ENCODE assay signal across 8 cellular contexts in the genomic region with DNA sequence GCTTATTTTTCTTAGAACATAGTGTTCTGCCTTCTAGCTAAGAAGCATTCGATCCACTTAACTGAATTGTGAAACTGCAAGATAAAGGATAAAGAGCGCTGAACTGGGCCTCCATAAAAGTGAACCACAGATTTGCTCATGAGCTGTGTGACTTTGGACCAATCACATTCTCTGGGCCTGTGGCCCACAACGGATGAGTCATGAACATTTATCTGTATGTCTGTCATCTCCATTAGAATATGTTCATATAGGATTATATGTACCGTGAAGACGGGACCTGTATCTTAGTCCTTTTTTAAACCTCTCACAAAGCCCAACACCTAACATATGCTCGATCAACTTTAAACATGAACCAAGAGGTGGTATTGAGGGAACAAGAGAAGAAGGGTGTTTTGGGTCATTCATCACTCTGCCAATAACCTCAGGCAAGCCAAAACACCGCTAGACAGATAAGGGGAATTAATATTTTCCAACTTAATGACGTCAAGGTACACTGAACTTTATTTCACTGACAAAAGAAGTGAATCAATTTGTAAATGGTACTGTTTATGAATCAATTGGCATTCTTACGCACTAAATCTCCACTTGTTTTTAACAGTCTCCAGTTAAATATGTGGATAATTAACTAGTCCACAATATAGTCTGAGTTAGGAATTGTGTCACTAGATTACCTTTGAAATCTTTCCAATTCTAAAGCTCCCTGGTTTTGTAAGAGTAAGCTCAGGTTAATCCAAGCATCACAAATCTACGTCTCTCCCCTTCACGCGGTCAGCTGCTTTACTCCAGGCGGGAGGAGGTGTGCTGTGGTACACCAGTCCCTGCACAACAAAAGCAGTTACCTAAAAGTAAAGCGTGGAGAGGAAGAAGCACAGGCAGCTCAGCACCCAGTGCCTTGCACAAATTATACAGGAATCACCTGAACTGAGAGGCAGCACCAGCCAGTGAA. TPM values are rescaled to one million over a fixed set of nuclear protein-coding genes. Genes with fewer than 3 reads are reported as not detected.
A peak's percentile ranks its signal among the peaks of the same experiment; 100 is the strongest.
DNase-seq lines count a peak whose midpoint lies in the region; ATAC-seq and TF ChIP-seq lines count a peak whose summit lies in the region.

No MANE protein-coding gene starts in this region.

- no peaks in the 10 kb centered on the region for H3K36me3 ChIP-seq in vagina

- no peak for ATAC-seq in natural killer cell
- no peak for ATAC-seq in GM18517 (IDR thresholded peaks at IDR 0.05; ENCODE audit: unreplicated experiment)

- peaks cover 17% of the 10 kb centered on the region for H3K36me3 Mint-ChIP-seq in activated CD4-positive, alpha-beta memory T cell treated with anti-CD3 and anti-CD28 coated beads for 36 hours
- H3K36me3 Mint-ChIP-seq in natural killer cell, result no peaks in the 10 kb centered on the region

- peaks cover 53% of the 10 kb centered on the region for H3K4me1 Mint-ChIP-seq in activated CD4-positive, alpha-beta memory T cell treated with anti-CD3 and anti-CD28 coated beads for 36 hours (ENCODE audit: low read depth)
- H3K4me1 Mint-ChIP-seq in natural killer cell, result peaks cover 51 to 58% of the 10 kb centered on the region in 2 donors

- TF ChIP-seq POLR2A in erythroblast (IDR thresholded peaks at IDR 0.05; ENCODE audit: low read length), result peak; percentile 90
- TF ChIP-seq POLR2A in vagina (IDR thresholded peaks at IDR 0.05), result no peak

- peak overlapping the region; percentile 86 for H3K27ac Mint-ChIP-seq in activated CD4-positive, alpha-beta memory T cell treated with anti-CD3 and anti-CD28 coated beads for 36 hours
- H3K27ac Mint-ChIP-seq in natural killer cell, result peak overlapping the region; percentile 63 to 82

- H3K27me3 ChIP-seq in vagina, result no peaks in the 10 kb centered on the region

- TF ChIP-seq CTCF in natural killer cell (IDR thresholded peaks at IDR 0.05) (no peak), vagina (IDR thresholded peaks at IDR 0.05) (no peak)

- peak; percentile 77 for DNase-seq in Caki2 (ENCODE audit: low read depth)
- DNase-seq in NCI-H146 treated with DMSO at 0.1 percent for 48 hours (lab: John Stamatoyannopoulos, UW; ENCODE audit: unreplicated experiment), result peak; percentile 3
- DNase-seq in activated CD4-positive, alpha-beta memory T cell treated with anti-CD3 and anti-CD28 coated beads for 36 hours, result peak; percentile 79
- peak; percentile 94 for DNase-seq in erythroblast (lab: John Stamatoyannopoulos, UW)
- DNase-seq in natural killer cell, result no peak
- no peak for DNase-seq in vagina (ENCODE audit: extremely low spot score in 2 of 2)
- DNase-seq in ecto neural progenitor cell (ENCODE audit: low spot score), result no peak

- intact Hi-C loops in activated CD4-positive, alpha-beta memory T cell treated with anti-CD3 and anti-CD28 coated beads for 36 hours (cut with micrococcal nuclease), result loop anchor here (1.0 to 10.0 kb wide), 6 partner anchors 8 to 1029 kb away; no protein-coding TSS in a partner anchor
- intact Hi-C loops in natural killer cell (cut with micrococcal nuclease) (no loop called here), vagina (cut with DNase I) (loop anchor here (2.0 kb wide), 1 partner anchor 105 kb away; a partner anchor contains a TSS)

- peak overlapping the region; percentile 88 for H3K4me3 Mint-ChIP-seq in activated CD4-positive, alpha-beta memory T cell treated with anti-CD3 and anti-CD28 coated beads for 36 hours
- H3K4me3 Mint-ChIP-seq in natural killer cell, result peak overlapping the region; percentile 93

- peak overlapping the region; percentile 90 for H3K27ac ChIP-seq in vagina

- in situ Hi-C loops in Caki2 (cut with HindIII; ENCODE audit: low pct_unique_long_range_greater_than_20kb, low sequenced_read_pairs), result no loop called here

- POLR2A ChIA-PET in activated CD4-positive, alpha-beta memory T cell treated with anti-CD3 and anti-CD28 coated beads for 36 hours (lab: Charles Lee), result interaction anchor here (0.7 to 3.2 kb wide), 8 partner anchors 10 to 293 kb away, joined by 3 to 16 read pairs (median 4); no protein-coding TSS in a partner anchor

- peaks cover 59% of the 10 kb centered on the region for H3K4me1 ChIP-seq in vagina

- no peaks in the 10 kb centered on the region for H3K27me3 Mint-ChIP-seq in activated CD4-positive, alpha-beta memory T cell treated with anti-CD3 and anti-CD28 coated beads for 36 hours
- no peaks in the 10 kb centered on the region for H3K27me3 Mint-ChIP-seq in natural killer cell (ENCODE audit: low read depth in 2 of 2)

- H3K4me3 ChIP-seq in vagina, result peak overlapping the region; percentile 85 to 95

- CTCF ChIA-PET in activated CD4-positive, alpha-beta memory T cell treated with anti-CD3 and anti-CD28 coated beads for 36 hours (lab: Charles Lee), result interaction anchor here (1.3 to 3.3 kb wide), 3 partner anchors 9 to 81 kb away, joined by 3 to 16 read pairs (median 4); no protein-coding TSS in a partner anchor

- no peaks in the 10 kb centered on the region for H3K9me3 Mint-ChIP-seq in activated CD4-positive, alpha-beta memory T cell treated with anti-CD3 and anti-CD28 coated beads for 36 hours
- H3K9me3 Mint-ChIP-seq in natural killer cell, result no peaks in the 10 kb centered on the region

- H3K9me3 ChIP-seq in vagina, result no peaks in the 10 kb centered on the region

RNA-seq across cellular contexts. Expression of a gene that starts 1.6 kb away (rescaled TPM):
- 41.7 and 53.0 TPM in 2 replicates for total RNA-seq in Caki2 (2014; rRNA removed; shearing (Covaris generic); ENCODE audit: low replicate concordance)
- 10 to 100 TPM; 23.0 TPM for total RNA-seq in activated CD4-positive, alpha-beta memory T cell treated with anti-CD3 and anti-CD28 coated beads for 36 hours
- total RNA-seq in natural killer cell (10 to 100 TPM; 14.5 to 22.5 (median 21.8) TPM), vagina (47.4 TPM)

RNA-seq across cellular contexts. Expression of a gene that starts 48.9 kb away (rescaled TPM):
- total RNA-seq in Caki2 (2014; rRNA removed; shearing (Covaris generic); ENCODE audit: low replicate concordance), result not detected in 2 replicates
- total RNA-seq in activated CD4-positive, alpha-beta memory T cell treated with anti-CD3 and anti-CD28 coated beads for 36 hours, result not detected
- total RNA-seq in natural killer cell, result not detected
- total RNA-seq in vagina, result 2.2 TPM

Comparison
In these comparisons a context has a peak if more than half of its experiments do, and no peak if none do; other contexts are left out.
1. DNase-seq: peak in Caki2 (single experiment), NCI-H146 treated with DMSO at 0.1 percent for 48 hours (single experiment), activated CD4-positive, alpha-beta memory T cell treated with anti-CD3 and anti-CD28 coated beads for 36 hours (single experiment) and erythroblast (2 of 2); none in natural killer cell (single experiment), vagina (0 of 2) and ecto neural progenitor cell (single experiment).